ENCODE assay signal across 11 cellular contexts in genomic region chr6:35049346-35049745, GRCh38.
A peak's percentile ranks its signal among the peaks of the same experiment; 100 is the strongest.
DNase-seq lines count a peak whose midpoint lies in the region; TF ChIP-seq lines count a peak whose summit lies in the region.
"Had no signal": no experiment of that assay in that cellular context is flagged by ENCODE, and none has a peak within 500 bp of the region (broad histone marks: within the 10 kb centered on the region; RNA-seq: fewer than 3 reads in every experiment).

No MANE protein-coding gene starts in this region.

- H3K9me3 ChIP-seq in AG04450 (ENCODE audit: control insufficient read depth, insufficient read depth, low read length): no peaks in the 10 kb centered on the region; the same call in 1 of the 2 replicates

- CTCF ChIA-PET in AG04450 (lab: Charles Lee): interaction anchor here (0.5 to 1.9 kb wide), 6 partner anchors 10 to 90 kb away, joined by 3 to 8 read pairs (median 3); no protein-coding TSS in a partner anchor

- H3K4me3 ChIP-seq in AG04450 (ENCODE audit: low read depth, low read length) (0 out of 2 replicates have a peak overlapping the region, but pooled peaks have one; percentile 1), rectal smooth muscle tissue (ENCODE audit: low read length) (no peak overlapping the region)

- no peaks in the 10 kb centered on the region for H3K27me3 Mint-ChIP-seq in T-helper 2 cell treated with Interferon-gamma antibody and Interleukin-4, amounts not matched to agents 5 μg/mL and 100 μg/mL, for 36 hours (ENCODE audit: low read depth)

- no peak overlapping the region for H3K27ac Mint-ChIP-seq in T-helper 2 cell treated with Interferon-gamma antibody and Interleukin-4, amounts not matched to agents 5 μg/mL and 100 μg/mL, for 36 hours
- H3K27ac Mint-ChIP-seq: nephron, WTC11 had no signal

- H3K36me3 Mint-ChIP-seq in T-helper 2 cell treated with Interferon-gamma antibody and Interleukin-4, amounts not matched to agents 5 μg/mL and 100 μg/mL, for 36 hours (ENCODE audit: low read depth): no peaks in the 10 kb centered on the region

- peak overlapping the region; percentile 82 for H3K27ac ChIP-seq in AG04450 (ENCODE audit: low read depth, low read length)
- peak overlapping the region; percentile 88 for H3K27ac ChIP-seq in rectal smooth muscle tissue (ENCODE audit: low read depth, low read length)

- H3K9me3 Mint-ChIP-seq in T-helper 2 cell treated with Interferon-gamma antibody and Interleukin-4, amounts not matched to agents 5 μg/mL and 100 μg/mL, for 36 hours: no peaks in the 10 kb centered on the region
- H3K9me3 Mint-ChIP-seq: nephron, WTC11 had no signal

- no peak overlapping the region for H3K4me3 Mint-ChIP-seq in T-helper 2 cell treated with Interferon-gamma antibody and Interleukin-4, amounts not matched to agents 5 μg/mL and 100 μg/mL, for 36 hours
- H3K4me3 Mint-ChIP-seq: nephron, WTC11 had no signal

- no peak overlapping the region for H3K9ac ChIP-seq in rectal smooth muscle tissue (ENCODE audit: low read length)

- POLR2A ChIA-PET in AG04450 (lab: Yijun Ruan, JAX): interaction anchor here (0.5 to 1.7 kb wide), 3 partner anchors 33 to 44 kb away, joined by 5 to 12 read pairs (median 5); no protein-coding TSS in a partner anchor

- peaks cover 15% of the 10 kb centered on the region for H3K4me1 Mint-ChIP-seq in T-helper 2 cell treated with Interferon-gamma antibody and Interleukin-4, amounts not matched to agents 5 μg/mL and 100 μg/mL, for 36 hours (ENCODE audit: low read depth)
- H3K4me1 Mint-ChIP-seq: WTC11 had no signal

- no peak for TF ChIP-seq CTCF in AG04450 (IDR thresholded peaks at IDR 0.05; ENCODE audit: low read depth, low read length)

- peaks cover 74% of the 10 kb centered on the region for H3K4me1 ChIP-seq in rectal smooth muscle tissue (ENCODE audit: control insufficient read depth, insufficient read depth, low read length)

- DNase-seq in AG04450 (ENCODE audit: low read depth, low spot score) (no peak), NCI-H82 (lab: John Stamatoyannopoulos, UW) (peak; percentile 88), globus pallidus (ENCODE audit: low spot score) (peak; percentile 51), NCI-H2196 (lab: John Stamatoyannopoulos, UW; ENCODE audit: unreplicated experiment) (no peak), NCI-H2029 treated with DMSO at 0.1 percent for 48 hours (lab: John Stamatoyannopoulos, UW) (no peak)
- no peak for DNase-seq in T-helper 2 cell treated with Interferon-gamma antibody and Interleukin-4, amounts not matched to agents 5 μg/mL and 100 μg/mL, for 36 hours (ENCODE audit: low spot score)
- no peak for DNase-seq in activated T-cell treated with anti-CD3 and anti-CD28 coated beads, Interleukin-2, amount 50 U/mL, for 1 hour
- DNase-seq: kidney glomerular epithelial cell had no signal

- no peaks in the 10 kb centered on the region for H3K27me3 ChIP-seq in AG04450 (ENCODE audit: control insufficient read depth, insufficient read depth, low read length)
- no peaks in the 10 kb centered on the region for H3K27me3 ChIP-seq in rectal smooth muscle tissue (ENCODE audit: control insufficient read depth, insufficient read depth, low read length)

- H3K36me3 ChIP-seq in rectal smooth muscle tissue (ENCODE audit: control insufficient read depth, insufficient read depth, low read length): peaks cover under 1% of the 10 kb centered on the region

Comparison
In these comparisons a context has a peak if more than half of its experiments do, and no peak if none do; other contexts are left out.
1. DNase-seq: peak in NCI-H82 (single experiment) and globus pallidus (single experiment); none in AG04450 (single experiment), NCI-H2196 (single experiment), NCI-H2029 treated with DMSO at 0.1 percent for 48 hours (single experiment), T-helper 2 cell treated with Interferon-gamma antibody and Interleukin-4, amounts not matched to agents 5 μg/mL and 100 μg/mL, for 36 hours (single experiment) and activated T-cell treated with anti-CD3 and anti-CD28 coated beads, Interleukin-2, amount 50 U/mL, for 1 hour (single experiment).